ENCODE assay signal across 8 cellular contexts in genomic region chr10:51073461-51074237, GRCh38. TPM values are rescaled to one million over a fixed set of nuclear protein-coding genes. Genes with fewer than 3 reads are reported as not detected.
DNase-seq lines count a peak whose midpoint lies in the region; TF ChIP-seq lines count a peak whose summit lies in the region.

No MANE protein-coding gene starts in this region.

- H3K36me3 ChIP-seq in ascending aorta, result no peaks in the 10 kb centered on the region
- no peaks in the 10 kb centered on the region for H3K36me3 ChIP-seq in hepatocyte (replicated peaks; ENCODE audit: insufficient read depth, low read depth)

- H4K20me1 ChIP-seq in hepatocyte (ENCODE audit: insufficient read depth, poor library complexity, severe bottlenecking), result no peaks in the 10 kb centered on the region

- peak overlapping the region; percentile 87 for H3K4me2 ChIP-seq in hepatocyte

- H2AFZ ChIP-seq in hepatocyte, result peak overlapping the region; percentile 88

- TF ChIP-seq CTCF in ascending aorta (IDR thresholded peaks at IDR 0.05) (no peak), hepatocyte (IDR thresholded peaks at IDR 0.05; ENCODE audit: poor library complexity) (peak; percentile 7)

- no peaks in the 10 kb centered on the region for H3K9me2 ChIP-seq in hepatocyte (replicated peaks; ENCODE audit: insufficient read depth)

- H3K27me3 ChIP-seq in ascending aorta, result no peaks in the 10 kb centered on the region
- H3K27me3 ChIP-seq in hepatocyte, result peaks cover 29% of the 10 kb centered on the region

- peak overlapping the region; percentile 96 for H3K27ac ChIP-seq in ascending aorta
- H3K27ac ChIP-seq in hepatocyte, result peak overlapping the region; percentile 67

- DNase-seq in 8988T (peak; percentile 25), H4 (ENCODE audit: low spot score) (peak; percentile 9), ascending aorta (ENCODE audit: low spot score in 2 of 2) (peak in 1 of 2 donors; percentile 70), hepatocyte (ENCODE audit: low spot score) (peak; percentile 33), retina (peak; percentile 68), NCI-H1105 (lab: John Stamatoyannopoulos, UW) (no peak), NCI-H128 (lab: John Stamatoyannopoulos, UW; ENCODE audit: unreplicated experiment) (no peak), SHP77 treated with DMSO at 0.1 percent for 48 hours (lab: John Stamatoyannopoulos, UW) (no peak)

- H3K9me3 ChIP-seq in ascending aorta, result no peaks in the 10 kb centered on the region
- no peaks in the 10 kb centered on the region for H3K9me3 ChIP-seq in hepatocyte (ENCODE audit: low read depth)

- H3K4me3 ChIP-seq in ascending aorta (peak overlapping the region; percentile 90 to 94), hepatocyte (peak overlapping the region; percentile 54)

- WGBS in hepatocyte (ENCODE audit: low lambda C conversion rate, missing lambda C conversion rate), result 13% methylated on average over 25 of the region's 50 CpGs

- no peaks in the 10 kb centered on the region for H3K79me2 ChIP-seq in hepatocyte

- H3K4me1 ChIP-seq in ascending aorta (peaks cover 4 to 12% of the 10 kb centered on the region in 2 donors), hepatocyte (ENCODE audit: insufficient read depth) (no peaks in the 10 kb centered on the region)

- intact Hi-C loops in ascending aorta (cut with DNase I), result loop anchor here (5.0 to 10.0 kb wide), 3 partner anchors 349 to 1139 kb away; no protein-coding TSS in a partner anchor

RNA-seq across cellular contexts. Expression of gene PRKG1, which starts 0.6 kb away (rescaled TPM):
- 2.4 and 3.4 TPM in 2 replicates for total RNA-seq in H4 (2014; rRNA removed; shearing (Covaris generic))
- total RNA-seq in ascending aorta (50.2 TPM), hepatocyte (8.1 and 12.3 TPM in 2 replicates)
- 4.0 and 5.0 TPM in 2 replicates for polyA plus RNA-seq in hepatocyte

Comparison
In these comparisons a context has a peak if more than half of its experiments do, and no peak if none do; other contexts are left out.
1. DNase-seq: peak in 8988T (single experiment), H4 (single experiment), hepatocyte (single experiment) and retina (single experiment); none in NCI-H1105 (single experiment), NCI-H128 (single experiment) and SHP77 treated with DMSO at 0.1 percent for 48 hours (single experiment).